ENCODE assay signal across 8 cellular contexts in the genomic region with DNA sequence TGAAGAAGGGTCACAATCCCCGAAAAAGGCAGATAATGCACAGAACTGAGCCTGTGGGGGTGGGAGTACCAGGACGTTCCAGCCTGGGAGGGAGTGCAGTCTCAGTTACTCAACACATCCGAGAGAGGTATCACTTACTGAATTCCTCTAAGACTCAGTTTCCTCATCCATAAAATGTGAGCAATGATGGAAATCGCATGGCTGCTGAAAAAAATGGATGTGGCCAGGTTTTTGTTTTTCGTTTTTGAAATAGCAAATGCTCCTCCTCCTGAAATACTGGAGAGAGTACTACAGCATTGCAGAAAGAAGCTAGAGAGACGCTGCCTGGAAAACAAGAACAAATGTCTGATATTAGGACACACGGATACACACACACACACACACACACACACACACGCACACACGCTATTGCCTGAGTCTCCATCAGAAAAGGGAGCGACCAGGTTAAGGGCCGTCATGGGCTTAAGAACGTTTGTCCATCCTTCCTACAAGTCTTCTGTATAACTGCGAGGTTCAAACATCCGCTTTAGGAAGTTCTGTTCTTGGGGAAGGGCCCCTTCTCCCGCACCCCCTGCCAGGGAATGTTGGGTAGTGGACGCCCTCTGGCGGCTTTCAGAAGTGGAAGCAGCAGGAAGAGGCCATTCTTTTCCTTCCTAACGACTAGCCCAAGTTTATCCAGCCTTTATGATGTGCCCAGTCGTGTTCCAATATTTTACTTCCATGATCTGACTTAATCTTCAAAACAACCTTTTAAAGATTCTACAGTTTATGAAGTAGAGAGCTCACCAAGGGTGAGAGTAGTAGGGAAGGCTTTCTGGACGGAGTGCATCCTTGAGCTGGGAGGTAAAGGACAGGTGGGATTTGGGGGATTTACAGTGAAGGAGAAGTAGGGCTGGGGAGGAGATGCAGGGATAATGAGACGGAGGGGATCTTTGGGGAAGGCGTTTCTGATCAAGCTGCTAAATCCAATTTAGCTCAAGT. TPM values are rescaled to one million over a fixed set of nuclear protein-coding genes. Genes with fewer than 3 reads are reported as not detected.
DNase-seq lines count a peak whose midpoint lies in the region; ATAC-seq and TF ChIP-seq lines count a peak whose summit lies in the region.

No MANE protein-coding gene starts in this region.

- H3K9me3 ChIP-seq in DOHH2 (ENCODE audit: control insufficient read depth, insufficient read depth, low read length) = no peaks in the 10 kb centered on the region
- H3K9me3 ChIP-seq in iPS-15b (ENCODE audit: control insufficient read depth, insufficient read depth, low read length) = no peaks in the 10 kb centered on the region
- H3K9me3 ChIP-seq in sigmoid colon = no peaks in the 10 kb centered on the region

- H3K4me2 ChIP-seq in DOHH2 (ENCODE audit: low read length) = peak overlapping the region; percentile 13; the same call in 1 of the 2 replicates

- 2 to 4% methylated on average over 22 of the region's 22 CpGs for WGBS in sigmoid colon, 2 donors

- TF ChIP-seq EP300 in sigmoid colon (IDR thresholded peaks at IDR 0.05) = no peak

- ATAC-seq in GM21390 (IDR thresholded peaks at IDR 0.05; ENCODE audit: unreplicated experiment) (no peak), GM19351 (IDR thresholded peaks at IDR 0.05; ENCODE audit: unreplicated experiment) (no peak)

- H3K4me3 Mint-ChIP-seq in IgD-negative memory B cell = peak overlapping the region; percentile 26 to 87 (median 60)

- no peak overlapping the region for H3K9ac ChIP-seq in iPS-15b (ENCODE audit: low read depth, low read length)

- TF ChIP-seq POLR2A in sigmoid colon (IDR thresholded peaks at IDR 0.05) = no peak

- H3K4me3 ChIP-seq in DOHH2 (ENCODE audit: low read length) = no peak overlapping the region
- peak overlapping the region; percentile 53 for H3K4me3 ChIP-seq in brain microvascular endothelial cell (ENCODE audit: low read depth, low read length)
- H3K4me3 ChIP-seq in iPS-15b (ENCODE audit: low read depth, low read length) = peak overlapping the region; percentile 78
- peak overlapping the region; percentile 29 to 53 (median 44) for H3K4me3 ChIP-seq in sigmoid colon

- no peaks in the 10 kb centered on the region for H3K9me2 ChIP-seq in DOHH2 (replicated peaks; ENCODE audit: control insufficient read depth, low read length)

- H3K27ac ChIP-seq in DOHH2 (ENCODE audit: low read depth, low read length) = no peak overlapping the region
- no peak overlapping the region for H3K27ac ChIP-seq in brain microvascular endothelial cell
- peak overlapping the region; percentile 42 to 79 (median 72) for H3K27ac ChIP-seq in sigmoid colon

- H3K36me3 ChIP-seq in DOHH2 (ENCODE audit: control insufficient read depth, low read length) (no peaks in the 10 kb centered on the region), brain microvascular endothelial cell (replicated peaks) (peaks cover 6% of the 10 kb centered on the region), iPS-15b (ENCODE audit: control insufficient read depth, insufficient read depth, low read length) (peaks cover 15% of the 10 kb centered on the region), sigmoid colon (no peaks in the 10 kb centered on the region)

- no peaks in the 10 kb centered on the region for H3K9me3 Mint-ChIP-seq in IgD-negative memory B cell

- H3K27ac Mint-ChIP-seq in IgD-negative memory B cell = peak overlapping the region in 2 of 3 donors; percentile 87 to 89

- intact Hi-C loops in sigmoid colon (cut with DNase I) = loop anchor here (1.0 kb wide), 1 partner anchor 18 kb away; no protein-coding TSS in a partner anchor

- H3K4me1 Mint-ChIP-seq in IgD-negative memory B cell = peaks cover 4 to 17% (median 11%) of the 10 kb centered on the region in 3 donors

- no peaks in the 10 kb centered on the region for H4K20me1 ChIP-seq in DOHH2 (ENCODE audit: control insufficient read depth, insufficient read depth, low read depth, low read length)

- H3F3A ChIP-seq in DOHH2 (ENCODE audit: control insufficient read depth, insufficient read depth) = 0 out of 2 replicates have a peak, but pooled peaks cover 3% of the 10 kb centered on the region

- DNase-seq in OCI-M1 (lab: John Stamatoyannopoulos, UW) (peak; percentile 84), brain microvascular endothelial cell (peak; percentile 65), sigmoid colon (peak; percentile 88)

- H3K79me2 ChIP-seq in DOHH2 (ENCODE audit: control insufficient read depth, low read length) = no peaks in the 10 kb centered on the region

- H3K27me3 ChIP-seq in DOHH2 (ENCODE audit: control insufficient read depth, low read length) (peaks cover 75% of the 10 kb centered on the region), brain microvascular endothelial cell (replicated peaks) (no peaks in the 10 kb centered on the region), iPS-15b (ENCODE audit: control insufficient read depth, insufficient read depth, low read length) (peaks cover 7% of the 10 kb centered on the region), sigmoid colon (peaks cover 5 to 46% (median 20%) of the 10 kb centered on the region in 3 donors)

- no peaks in the 10 kb centered on the region for H3K36me3 Mint-ChIP-seq in IgD-negative memory B cell

- peaks cover 48% of the 10 kb centered on the region for H3K27me3 Mint-ChIP-seq in IgD-negative memory B cell

- H3K4me1 ChIP-seq in DOHH2 (ENCODE audit: control insufficient read depth, low read length) (peaks cover 19% of the 10 kb centered on the region), iPS-15b (ENCODE audit: control insufficient read depth, insufficient read depth, low read length) (peaks cover 23% of the 10 kb centered on the region), sigmoid colon (peaks cover 0 to 43% (median 33%) of the 10 kb centered on the region in 4 donors)

- in situ Hi-C loops in brain microvascular endothelial cell (cut with HindIII; ENCODE audit: low pct_ligation_motif_present, low sequenced_read_pairs) = no loop called here

- TF ChIP-seq CTCF in DOHH2 (IDR thresholded peaks at IDR 0.05; ENCODE audit: low read depth, low read length, poor library complexity, severe bottlenecking) (peak; percentile 95), brain microvascular endothelial cell (IDR thresholded peaks at IDR 0.05; ENCODE audit: low read depth, low read length, missing control alignments) (peak; percentile 95), sigmoid colon (IDR thresholded peaks at IDR 0.05) (peak; percentile 84 to 93 (median 89))

RNA-seq across cellular contexts. Expression of a gene that starts 0.7 kb away (rescaled TPM):
- polyA plus RNA-seq in IgD-negative memory B cell (not detected), sigmoid colon (1 to 10 TPM in 2 of 3 donors, under 1 TPM in 1; 0.60 to 6.9 (median 1.8) TPM)
- total RNA-seq in sigmoid colon = 10 to 100 TPM in 2 of 4 donors, 1 to 10 TPM in 2; 7.1 to 21.0 (median 10.4) TPM

RNA-seq across cellular contexts. Expression of a gene that starts 27.5 kb away (rescaled TPM):
- polyA plus RNA-seq in IgD-negative memory B cell (0.31 TPM), sigmoid colon (1 to 10 TPM in 1 of 3 donors, not detected in 2; 4.9 TPM)
- 1 to 10 TPM; 3.1 to 7.8 (median 5.4) TPM for total RNA-seq in sigmoid colon

RNA-seq across cellular contexts. Expression of a gene that starts 36.0 kb away (rescaled TPM):
- polyA plus RNA-seq in IgD-negative memory B cell = not detected
- 1 to 10 TPM in 3 of 4 donors, not detected in 1; 2.0 to 2.9 (median 2.3) TPM for total RNA-seq in sigmoid colon
- polyA plus RNA-seq in sigmoid colon = under 1 TPM in 1 of 3 donors, not detected in 2; 0.12 TPM

RNA-seq across cellular contexts. Expression of a gene that starts 50.4 kb away (rescaled TPM):
- polyA plus RNA-seq in IgD-negative memory B cell (11.5 TPM), sigmoid colon (10 to 100 TPM; 19.0 to 33.1 (median 22.8) TPM)
- 10 to 100 TPM; 11.8 to 21.6 (median 13.7) TPM for total RNA-seq in sigmoid colon

RNA-seq across cellular contexts. Expression of a gene that starts 50.7 kb away (rescaled TPM):
- polyA plus RNA-seq in IgD-negative memory B cell (39.7 TPM), sigmoid colon (10 to 100 TPM; 12.0 to 23.4 (median 17.1) TPM)
- total RNA-seq in sigmoid colon = 10 to 100 TPM; 13.6 to 17.6 (median 16.7) TPM

Comparison
In these comparisons a context has a peak if more than half of its experiments do, and no peak if none do; other contexts are left out.
1. H3K27ac ChIP-seq: peak in sigmoid colon (4 of 4); none in DOHH2 (single experiment) and brain microvascular endothelial cell (single experiment).
2. Peak in every context shown above with its lines, with median percentiles within 50 percentile points of each other: CTCF ChIP-seq and DNase-seq.